17 cellular contexts compared by ENCODE assay signal in genomic region chr1:87508247-87508646, GRCh38.
"Had no signal": no experiment of that assay in that cellular context is flagged by ENCODE, and none has a peak within 500 bp of the region (broad histone marks: within the 10 kb centered on the region; RNA-seq: fewer than 3 reads in every experiment).

No MANE protein-coding gene starts in this region.

- H3K27me3 ChIP-seq: breast epithelium, neutrophil, tibial artery, uterus had no signal

- H3K27ac ChIP-seq: breast epithelium, neutrophil, parathyroid adenoma, uterus had no signal

- DNase-seq: activated CD4-positive, alpha-beta T cell treated with anti-CD3 and anti-CD28 coated beads, Interleukin-2, amount 50 U/mL, for 1 hour; activated CD8-positive, alpha-beta memory T cell treated with anti-CD3 and anti-CD28 coated beads for 24 hours; activated gamma-delta T cell treated with Interleukin-2 at 50 U/mL for 16 hours; activated naive CD8-positive, alpha-beta T cell treated with anti-CD3 and anti-CD28 coated beads for 36 hours; dermis blood vessel endothelial cell; effector memory CD8-positive, alpha-beta T cell; mesendoderm; natural killer cell; retina; stimulated activated CD4-positive, alpha-beta T cell treated with anti-CD3 and anti-CD28 coated beads, Interleukin-2, amount 100 ng/mL, for 48 hours; stimulated activated naive B cell treated with anti-CD40 and anti-IgM and Interleukin-4, amounts not matched to agents 10 μg/mL and 1 μg/mL and 100 μg/mL, for 72 hours; T-helper 9 cell; tibial artery; uterus had no signal

- H3K79me2 ChIP-seq: parathyroid adenoma had no signal

- H3K4me3 ChIP-seq: breast epithelium, tibial artery, uterus had no signal

- H3K4me1 ChIP-seq: breast epithelium, parathyroid adenoma, uterus had no signal

- H3K9me3 ChIP-seq: breast epithelium, neutrophil, tibial artery, uterus had no signal

- H2AFZ ChIP-seq: parathyroid adenoma had no signal

- H3K9ac ChIP-seq: parathyroid adenoma had no signal

- H3K36me3 ChIP-seq: breast epithelium, neutrophil, tibial artery, uterus had no signal
